24 cellular contexts compared by ENCODE assay signal in the genomic region with DNA sequence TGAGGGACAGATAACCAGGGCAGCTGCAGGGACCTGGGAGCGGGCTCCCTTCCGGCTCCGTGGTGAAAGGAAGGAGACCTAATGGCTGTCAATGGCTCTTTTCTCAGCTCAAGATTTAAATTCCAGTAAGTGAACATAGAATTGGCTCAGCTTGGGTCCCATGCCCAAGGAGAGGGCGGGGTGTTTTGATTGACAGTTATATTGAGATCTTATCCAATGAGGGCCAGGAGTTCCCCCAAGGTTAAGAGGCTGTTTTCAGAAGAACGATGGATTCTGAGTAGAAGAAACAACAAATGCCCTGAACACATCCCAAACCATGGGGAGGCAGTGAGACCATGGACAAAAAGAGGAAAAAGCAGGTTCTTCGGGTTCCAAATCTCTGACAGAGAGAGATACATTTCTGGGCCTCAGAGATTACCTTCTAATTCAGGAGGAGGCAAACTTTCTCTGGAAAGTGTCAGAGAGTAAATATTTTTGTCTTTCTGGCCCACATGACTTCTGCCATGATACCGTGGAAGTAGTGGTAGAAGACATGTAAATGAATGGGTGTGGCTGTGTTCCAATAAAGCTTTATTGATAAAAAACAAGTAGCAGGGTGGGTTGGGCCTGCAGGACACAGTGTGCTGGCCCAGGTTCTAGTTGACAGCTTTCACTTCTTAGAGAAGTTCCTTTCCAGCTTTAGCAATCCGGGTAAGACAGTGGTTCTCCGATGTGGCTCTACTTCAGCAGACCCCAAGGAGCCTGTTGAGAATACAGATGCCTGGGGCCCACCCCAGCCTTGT.
"Had no signal": no experiment of that assay in that cellular context is flagged by ENCODE, and none has a peak within 500 bp of the region (broad histone marks: within the 10 kb centered on the region; RNA-seq: fewer than 3 reads in every experiment).

No MANE protein-coding gene starts in this region.

- H3K9ac ChIP-seq: SK-N-SH had no signal

- H3K36me3 ChIP-seq: breast epithelium, Peyer's patch, SJCRH30 had no signal

- H3K4me3 Mint-ChIP-seq: activated CD8-positive, alpha-beta T cell treated with anti-CD3 and anti-CD28 coated beads, Interleukin-2, amount 10 ng/mL, durations not matched to agents 7 days and 5 days; activated naive CD8-positive, alpha-beta T cell treated with anti-CD3 and anti-CD28 coated beads, Interleukin-2, amount 10 ng/mL, durations not matched to agents 7 days and 5 days had no signal

- H3K9me3 Mint-ChIP-seq: activated naive CD8-positive, alpha-beta T cell treated with anti-CD3 and anti-CD28 coated beads, Interleukin-2, amount 10 ng/mL, durations not matched to agents 7 days and 5 days had no signal

- H3K4me2 ChIP-seq: SK-N-SH had no signal

- H3K27ac Mint-ChIP-seq: activated CD8-positive, alpha-beta T cell treated with anti-CD3 and anti-CD28 coated beads, Interleukin-2, amount 10 ng/mL, durations not matched to agents 7 days and 5 days had no signal

- H3K4me1 ChIP-seq: breast epithelium had no signal

- H3K27me3 ChIP-seq: breast epithelium, Peyer's patch, SJCRH30 had no signal

- ATAC-seq: activated CD8-positive, alpha-beta T cell treated with anti-CD3 and anti-CD28 coated beads, Interleukin-2, amount 10 ng/mL, durations not matched to agents 7 days and 5 days had no signal

- H3K27ac ChIP-seq: breast epithelium, Peyer's patch, RWPE1, SJCRH30 had no signal

- H3K4me3 ChIP-seq: breast epithelium, Peyer's patch, SJCRH30 had no signal

- DNase-seq: activated CD4-positive, alpha-beta T cell treated with anti-CD3 and anti-CD28 coated beads for 48 hours; activated CD4-positive, alpha-beta T cell treated with anti-CD3 and anti-CD28 coated beads, Interleukin-2, amount 50 U/mL, for 4 hours; activated CD4-positive, CD25-positive, alpha-beta regulatory T cell treated with anti-CD3 and anti-CD28 coated beads, Interleukin-2, amount 50 U/mL, for 72 hours; activated CD8-positive, alpha-beta memory T cell treated with anti-CD3 and anti-CD28 coated beads, Interleukin-2, amount 50 U/mL, for 48 hours; activated CD8-positive, alpha-beta T cell treated with anti-CD3 and anti-CD28 coated beads, Interleukin-2, amount 10 ng/mL, durations not matched to agents 7 days and 5 days; activated naive CD4-positive, alpha-beta T cell treated with anti-CD3 and anti-CD28 coated beads, Interleukin-2, amount 50 U/mL, for 16 hours; activated naive CD8-positive, alpha-beta T cell treated with anti-CD3 and anti-CD28 coated beads, Interleukin-2, amount 10 ng/mL, durations not matched to agents 7 days and 5 days; activated T-cell treated with anti-CD3 and anti-CD28 coated beads, Interleukin-2, amount 50 U/mL, for 1 hour; aorta; Kasumi-1; KBM-7; NCI-H1092; NCI-H1417; NCI-H1930; NCI-H345; NCI-H510A; NCI-H526 treated with DMSO at 0.1 percent for 48 hours; NCI-H82; Peyer's patch; Right ventricle myocardium superior; SJCRH30; SK-N-SH had no signal

- H3K36me3 Mint-ChIP-seq: activated naive CD8-positive, alpha-beta T cell treated with anti-CD3 and anti-CD28 coated beads, Interleukin-2, amount 10 ng/mL, durations not matched to agents 7 days and 5 days had no signal

- H3K9me3 ChIP-seq: breast epithelium, Peyer's patch, SJCRH30, SK-N-SH had no signal
